Comparison of ENCODE assay signal across 9 cellular contexts in genomic region chr1:116538527-116538926, GRCh38. TPM values are rescaled to one million over a fixed set of nuclear protein-coding genes. Genes with fewer than 3 reads are reported as not detected.
DNase-seq lines count a peak whose midpoint lies in the region; ATAC-seq, FAIRE-seq and TF ChIP-seq lines count a peak whose summit lies in the region.
"Had no signal": no experiment of that assay in that cellular context is flagged by ENCODE, and none has a peak within 500 bp of the region (broad histone marks: within the 10 kb centered on the region; RNA-seq: fewer than 3 reads in every experiment).

No MANE protein-coding gene starts in this region.

- DNase-seq in activated effector memory CD4-positive, alpha-beta T cell treated with anti-CD3 and anti-CD28 coated beads, Interleukin-2, amount 50 U/mL, for 16 hours, result peak; percentile 70
- DNase-seq in activated effector memory CD4-positive, alpha-beta T cell treated with Interleukin-2 at 50 U/mL for 16 hours, result no peak
- DNase-seq in RCC 7860 (ENCODE audit: low spot score), result peak; percentile 71
- DNase-seq in foreskin keratinocyte, result peak; percentile 68 to 84
- no peak for DNase-seq in KG1 (lab: John Stamatoyannopoulos, UW)
- no peak for DNase-seq in NCI-H146 (lab: John Stamatoyannopoulos, UW)
- no peak for DNase-seq in GDM1 (lab: John Stamatoyannopoulos, UW)

- peak overlapping the region; percentile 79 for H3K27ac ChIP-seq in foreskin keratinocyte

- ATAC-seq in HG02763 (IDR thresholded peaks at IDR 0.05; ENCODE audit: unreplicated experiment) (peak; percentile 77), foreskin keratinocyte (peak; percentile 72)

- H3K27me3 ChIP-seq in foreskin keratinocyte, result no peaks in the 10 kb centered on the region

- peak; percentile 84 for FAIRE-seq in RCC 7860 (lab: Jason Lieb, UNC)

- peaks cover 49% of the 10 kb centered on the region for H3K4me1 ChIP-seq in foreskin keratinocyte
- H3K4me1 ChIP-seq: Caco-2 had no signal

- no peak for TF ChIP-seq CTCF in foreskin keratinocyte (conservative IDR thresholded peaks at IDR 0.05)

RNA-seq across cellular contexts. Expression of gene CD58, which starts 32.3 kb away (rescaled TPM):
- total RNA-seq in foreskin keratinocyte, result 14.4 and 14.5 TPM in 2 replicates
- polyA plus RNA-seq in foreskin keratinocyte, result 13.4 and 13.6 TPM in 2 replicates

Comparison
In these comparisons a context has a peak if more than half of its experiments do, and no peak if none do; other contexts are left out.
1. DNase-seq: peak in activated effector memory CD4-positive, alpha-beta T cell treated with anti-CD3 and anti-CD28 coated beads, Interleukin-2, amount 50 U/mL, for 16 hours (single experiment), RCC 7860 (single experiment) and foreskin keratinocyte (2 of 2); none in activated effector memory CD4-positive, alpha-beta T cell treated with Interleukin-2 at 50 U/mL for 16 hours (single experiment), KG1 (single experiment), NCI-H146 (single experiment) and GDM1 (single experiment).